ENCODE assay signal across 14 cellular contexts in genomic region chr7:57403051-57403450, GRCh38. TPM values are rescaled to one million over a fixed set of nuclear protein-coding genes. Genes with fewer than 3 reads are reported as not detected.
"Had no signal": no experiment of that assay in that cellular context is flagged by ENCODE, and none has a peak within 500 bp of the region (broad histone marks: within the 10 kb centered on the region; RNA-seq: fewer than 3 reads in every experiment).

No MANE protein-coding gene starts in this region.

RNA-seq across cellular contexts. Expression of gene ZNF716, which starts 46.9 kb away (rescaled TPM):
- total RNA-seq: subcutaneous adipose tissue, suprapubic skin, temporal lobe, thoracic aorta, thyroid gland, tibial nerve, transverse colon, upper lobe of left lung, upper lobe of right lung, ureter, urinary bladder, uterus had no signal
- polyA plus RNA-seq: stomach, thymus, urinary bladder had no signal
